In genomic region chr3:114383875-114384557, GRCh38 we compare ENCODE assay signal across 8 cellular contexts.
DNase-seq lines count a peak whose midpoint lies in the region; ATAC-seq lines count a peak whose summit lies in the region.

No MANE protein-coding gene starts in this region.

- ATAC-seq in GM18519 (IDR thresholded peaks at IDR 0.05; ENCODE audit: low FRiP score, unreplicated experiment) (peak; percentile 64), HG03108 (IDR thresholded peaks at IDR 0.05; ENCODE audit: unreplicated experiment) (peak; percentile 84)

- H3K36me3 Mint-ChIP-seq in activated CD4-positive, alpha-beta memory T cell treated with anti-CD3 and anti-CD28 coated beads for 36 hours = no peaks in the 10 kb centered on the region

- H3K27ac ChIP-seq in duodenal mucosa (ENCODE audit: low read depth, low read length) = no peak overlapping the region

- no peaks in the 10 kb centered on the region for H3K27me3 ChIP-seq in duodenal mucosa (ENCODE audit: control insufficient read depth in 1 of 2, insufficient read depth in 2 of 2, low read length in 2 of 2)

- CTCF ChIA-PET in activated CD4-positive, alpha-beta memory T cell treated with anti-CD3 and anti-CD28 coated beads for 36 hours (lab: Charles Lee) = interaction anchor here (0.6 to 9.3 kb wide), 33 partner anchors 10 to 1400 kb away, joined by 3 to 125 read pairs (median 4); partner anchors contain the start of gene TIGIT

- no peaks in the 10 kb centered on the region for H3K27me3 Mint-ChIP-seq in activated CD4-positive, alpha-beta memory T cell treated with anti-CD3 and anti-CD28 coated beads for 36 hours

- intact Hi-C loops in activated CD4-positive, alpha-beta memory T cell treated with anti-CD3 and anti-CD28 coated beads for 36 hours (cut with micrococcal nuclease) = loop anchor here (1.0 to 10.0 kb wide), 5 partner anchors 28 to 1431 kb away; no protein-coding TSS in a partner anchor

- no peak overlapping the region for H3K9ac ChIP-seq in duodenal mucosa (ENCODE audit: low read depth in 1 of 2, low read length in 2 of 2)

- peak overlapping the region; percentile 77 for H3K27ac Mint-ChIP-seq in activated CD4-positive, alpha-beta memory T cell treated with anti-CD3 and anti-CD28 coated beads for 36 hours

- DNase-seq in AG08395 (ENCODE audit: low spot score) (peak; percentile 87), NCI-H446 treated with DMSO at 0.1 percent for 48 hours (lab: John Stamatoyannopoulos, UW) (peak; percentile 56), lung microvascular endothelial cell (ENCODE audit: low read depth in 2 of 2) (peak; percentile 85 to 92)
- peak; percentile 83 for DNase-seq in activated CD4-positive, alpha-beta memory T cell treated with anti-CD3 and anti-CD28 coated beads for 36 hours
- DNase-seq in stimulated activated CD4-positive, alpha-beta T cell treated with anti-CD3 and anti-CD28 coated beads, TNF-alpha, amount 100 ng/mL, for 4 hours (ENCODE audit: low read depth in 3 of 3) = peak; percentile 32 to 44 (median 36)

- H3K9me3 ChIP-seq in duodenal mucosa (ENCODE audit: control insufficient read depth in 1 of 2, low read length in 2 of 2) = no peaks in the 10 kb centered on the region

- H3K4me1 ChIP-seq in duodenal mucosa (ENCODE audit: control insufficient read depth in 1 of 2, insufficient read depth in 2 of 2, low read length in 2 of 2) = no peaks in the 10 kb centered on the region

- H3K4me1 Mint-ChIP-seq in activated CD4-positive, alpha-beta memory T cell treated with anti-CD3 and anti-CD28 coated beads for 36 hours (ENCODE audit: low read depth) = peaks cover 6% of the 10 kb centered on the region

- H3K9me3 Mint-ChIP-seq in activated CD4-positive, alpha-beta memory T cell treated with anti-CD3 and anti-CD28 coated beads for 36 hours = no peaks in the 10 kb centered on the region

- H3K36me3 ChIP-seq in duodenal mucosa (ENCODE audit: control insufficient read depth in 1 of 2, insufficient read depth in 2 of 2, low read length in 2 of 2) = peaks cover 0 to 10% of the 10 kb centered on the region in 2 donors

- H3K4me3 Mint-ChIP-seq in activated CD4-positive, alpha-beta memory T cell treated with anti-CD3 and anti-CD28 coated beads for 36 hours = peak overlapping the region; percentile 68

- POLR2A ChIA-PET in activated CD4-positive, alpha-beta memory T cell treated with anti-CD3 and anti-CD28 coated beads for 36 hours (lab: Charles Lee) = interaction anchor here (0.6 kb wide), 1 partner anchor 31 kb away, joined by 3 read pairs; no protein-coding TSS in a partner anchor

- peak overlapping the region; percentile 41 to 45 for H3K4me3 ChIP-seq in duodenal mucosa (ENCODE audit: low read depth in 1 of 2, low read length in 2 of 2)

Comparison
In these comparisons a context has a peak if more than half of its experiments do, and no peak if none do; other contexts are left out.
1. DNase-seq: peak in every context shown above with its lines; median percentile 88 in lung microvascular endothelial cell; 87 in AG08395; 83 in activated CD4-positive, alpha-beta memory T cell treated with anti-CD3 and anti-CD28 coated beads for 36 hours; 56 in NCI-H446 treated with DMSO at 0.1 percent for 48 hours; 36 in stimulated activated CD4-positive, alpha-beta T cell treated with anti-CD3 and anti-CD28 coated beads, TNF-alpha, amount 100 ng/mL, for 4 hours.